ENCODE assay signal across 8 cellular contexts in the genomic region with DNA sequence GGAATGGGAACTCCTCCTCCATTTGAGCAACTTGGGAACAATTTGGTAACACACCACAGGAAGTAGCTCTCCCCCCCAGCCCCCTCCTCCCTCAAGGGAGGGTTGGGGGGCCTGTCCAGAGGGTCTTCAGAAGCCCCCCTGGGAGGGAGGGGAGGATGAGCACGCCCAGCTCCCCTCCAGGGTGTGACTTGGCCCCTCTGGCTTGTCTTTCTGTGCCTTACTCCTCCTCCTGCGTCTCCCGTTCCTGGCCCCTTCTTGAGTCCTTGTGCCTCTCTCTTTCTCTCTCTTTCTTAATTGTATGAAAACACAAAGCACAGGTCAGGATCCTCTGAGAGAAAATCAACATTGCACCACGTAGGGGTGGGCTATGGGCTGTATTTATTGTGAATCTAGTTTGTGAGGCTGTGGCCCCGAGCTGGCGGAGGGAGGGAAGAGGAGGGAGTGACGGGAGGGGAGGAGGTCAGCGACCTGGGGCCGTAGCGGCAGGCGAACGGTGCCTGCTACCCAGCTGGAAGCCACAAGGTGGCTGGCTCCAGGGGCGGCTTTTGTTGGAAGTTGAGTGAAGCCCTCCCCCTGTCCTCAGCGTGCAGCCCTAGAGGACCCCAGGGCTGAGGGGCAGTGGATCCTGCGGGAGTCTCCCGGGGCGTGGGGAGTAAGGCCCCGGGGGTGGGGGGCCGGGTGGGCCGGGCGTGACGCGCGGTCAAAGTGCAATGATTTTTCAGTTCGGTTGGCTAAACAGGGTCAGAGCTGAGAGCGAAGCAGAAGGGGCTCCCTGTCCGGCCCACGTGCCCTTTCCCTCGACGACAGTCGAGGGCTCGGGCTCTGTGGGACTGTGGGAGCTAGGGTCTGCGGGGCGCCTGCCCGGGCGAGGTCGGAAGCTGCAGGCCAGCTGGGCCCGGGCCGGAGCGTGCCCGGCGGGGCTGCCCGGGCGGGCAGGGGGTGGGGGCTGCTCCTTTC. TPM values are rescaled to one million over a fixed set of nuclear protein-coding genes. Genes with fewer than 3 reads are reported as not detected.
DNase-seq lines count a peak whose midpoint lies in the region; ATAC-seq and TF ChIP-seq lines count a peak whose summit lies in the region.

No MANE protein-coding gene starts in this region.

- H3K27ac ChIP-seq in BLaER1 (peak overlapping the region; percentile 83), lower lobe of right lung (peak overlapping the region; percentile 96)

- H3K27me3 ChIP-seq in BLaER1: peaks cover 23% of the 10 kb centered on the region; the same call in 1 of the 2 replicates
- H3K27me3 ChIP-seq in adipocyte (replicated peaks; ENCODE audit: control insufficient read depth, insufficient read depth, low read length): no peaks in the 10 kb centered on the region
- H3K27me3 ChIP-seq in lower lobe of right lung (ENCODE audit: low read depth): no peaks in the 10 kb centered on the region

- TF ChIP-seq CTCF in lower lobe of right lung (IDR thresholded peaks at IDR 0.05): no peak

- peak overlapping the region; percentile 99 for H3K4me2 ChIP-seq in BLaER1

- H3K4me3 ChIP-seq in BLaER1 (peak overlapping the region; percentile 89), adipocyte (ENCODE audit: low read length) (no peak overlapping the region), lower lobe of right lung (peak overlapping the region; percentile 57)

- DNase-seq in KG1 (lab: John Stamatoyannopoulos, UW): peak; percentile 21
- DNase-seq in adipocyte (ENCODE audit: low read depth): no peak
- no peak for DNase-seq in lower lobe of right lung
- no peak for DNase-seq in DMS153 treated with DMSO at 0.1 percent for 48 hours (lab: John Stamatoyannopoulos, UW; ENCODE audit: unreplicated experiment)
- DNase-seq in COLO829 (ENCODE audit: low spot score): no peak

- H3K4me1 ChIP-seq in BLaER1 (peaks cover 89% of the 10 kb centered on the region), adipocyte (ENCODE audit: control insufficient read depth, insufficient read depth, low read length) (peaks cover 23% of the 10 kb centered on the region), lower lobe of right lung (peaks cover 90% of the 10 kb centered on the region)

- H3K36me3 ChIP-seq in BLaER1 (peaks cover 14% of the 10 kb centered on the region), adipocyte (ENCODE audit: control insufficient read depth, insufficient read depth, low read length, severe bottlenecking) (peaks cover 19% of the 10 kb centered on the region), lower lobe of right lung (peaks cover 24% of the 10 kb centered on the region)

- H3K9ac ChIP-seq in BLaER1: peak overlapping the region; percentile 80
- H3K9ac ChIP-seq in adipocyte (ENCODE audit: low read length): peak overlapping the region; percentile 34

- peaks cover 44% of the 10 kb centered on the region for H4K20me1 ChIP-seq in BLaER1

- intact Hi-C loops in lower lobe of right lung (cut with DNase I): no loop called here

- H3K9me3 ChIP-seq in BLaER1 (no peaks in the 10 kb centered on the region), adipocyte (ENCODE audit: control insufficient read depth, low read length) (no peaks in the 10 kb centered on the region), lower lobe of right lung (no peaks in the 10 kb centered on the region)

- ATAC-seq in lower lobe of right lung: no peak
- no peak for ATAC-seq in GM18868 (IDR thresholded peaks at IDR 0.05; ENCODE audit: unreplicated experiment)
- ATAC-seq in HG03442 (IDR thresholded peaks at IDR 0.05; ENCODE audit: unreplicated experiment): no peak

RNA-seq across cellular contexts. Expression of a gene that starts 6.4 kb away (rescaled TPM):
- 27.2 TPM for total RNA-seq in lower lobe of right lung

RNA-seq across cellular contexts. Expression of a gene that starts 20.3 kb away (rescaled TPM):
- total RNA-seq in lower lobe of right lung: 29.3 TPM

RNA-seq across cellular contexts. Expression of a gene that starts 21.9 kb away (rescaled TPM):
- 35.2 TPM for total RNA-seq in lower lobe of right lung

RNA-seq across cellular contexts. Expression of a gene that starts 54.0 kb away (rescaled TPM):
- 82.7 TPM for total RNA-seq in lower lobe of right lung

RNA-seq across cellular contexts. Expression of a gene that starts 54.0 kb away (rescaled TPM):
- 80.2 TPM for total RNA-seq in lower lobe of right lung
